ENCODE assay signal across 25 cellular contexts in the genomic region with DNA sequence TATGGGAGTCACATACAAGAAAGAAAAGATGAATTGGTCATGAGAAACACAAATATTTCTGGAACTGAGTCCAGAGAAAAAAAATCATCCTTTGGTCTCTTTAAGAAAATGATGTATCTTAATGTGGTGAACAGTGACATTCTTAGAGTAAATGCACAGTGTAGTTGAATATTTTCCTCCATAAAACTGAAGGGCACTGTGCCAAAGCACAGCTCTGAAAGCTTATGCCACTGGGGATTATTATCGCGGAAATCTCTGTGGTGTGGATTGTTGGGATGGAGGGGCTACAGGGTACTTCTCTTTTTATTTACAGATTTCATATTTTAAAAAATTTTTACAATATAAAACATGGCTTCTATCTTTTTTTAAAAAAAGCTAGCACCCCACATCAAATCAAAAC.
"Had no signal": no experiment of that assay in that cellular context is flagged by ENCODE, and none has a peak within 500 bp of the region (broad histone marks: within the 10 kb centered on the region; RNA-seq: fewer than 3 reads in every experiment).

No MANE protein-coding gene starts in this region.

- H3K27ac ChIP-seq: esophagus squamous epithelium, gastrocnemius medialis, neutrophil, pancreas, right lobe of liver, suprapubic skin, transverse colon, upper lobe of right lung, uterus had no signal

- H3K4me1 ChIP-seq: esophagus squamous epithelium, gastrocnemius medialis, pancreas, right lobe of liver, suprapubic skin, transverse colon, upper lobe of right lung, uterus had no signal

- H3K36me3 ChIP-seq: esophagus squamous epithelium, gastrocnemius medialis, neutrophil, pancreas, right lobe of liver, suprapubic skin, transverse colon, upper lobe of right lung, uterus had no signal

- H3K4me3 ChIP-seq: esophagus squamous epithelium, gastrocnemius medialis, lung, pancreas, right lobe of liver, suprapubic skin, transverse colon, upper lobe of right lung, uterus had no signal

- H3K27me3 ChIP-seq: esophagus squamous epithelium, gastrocnemius medialis, neutrophil, pancreas, right lobe of liver, suprapubic skin, transverse colon, upper lobe of right lung, uterus had no signal

- H3K9me3 ChIP-seq: esophagus squamous epithelium, gastrocnemius medialis, neutrophil, pancreas, right lobe of liver, suprapubic skin, transverse colon, upper lobe of right lung, uterus had no signal

- DNase-seq: cortex of kidney; effector memory CD8-positive, alpha-beta T cell; erythroblast; esophagus squamous epithelium; gastrocnemius medialis; head of caudate nucleus; kidney; natural killer cell; pancreas; retina; right lobe of liver; small intestine; stimulated activated CD4-positive, alpha-beta T cell treated with anti-CD3 and anti-CD28 coated beads, Interleukin-12 subunit alpha, Interleukin-12 subunit beta, amount 100 ng/mL, for 4 hours; stimulated activated CD4-positive, alpha-beta T cell treated with anti-CD3 and anti-CD28 coated beads, Interleukin-1b, Interleukin-23, amount 100 ng/mL, for 48 hours; stimulated activated CD4-positive, alpha-beta T cell treated with anti-CD3 and anti-CD28 coated beads, Interleukin-4, amount 100 ng/mL, for 1 hour; stimulated activated CD8-positive, alpha-beta memory T cell treated with anti-CD3 and anti-CD28 coated beads, Interleukin-4, amount 100 ng/mL, for 48 hours; stimulated activated naive CD4-positive, alpha-beta T cell; stimulated activated naive CD8-positive, alpha-beta T cell treated with anti-CD3 and anti-CD28 coated beads, Interleukin-15, amount 100 ng/mL, for 72 hours; transverse colon; upper lobe of right lung; uterus had no signal

- ATAC-seq: effector memory CD8-positive, alpha-beta T cell; gastrocnemius medialis; left lobe of liver; natural killer cell; pancreas; right lobe of liver; stimulated activated naive CD8-positive, alpha-beta T cell treated with anti-CD3 and anti-CD28 coated beads, Interleukin-15, amount 100 ng/mL, for 72 hours; upper lobe of right lung had no signal
